In genomic region chr22:19859861-19860510, GRCh38 we compare ENCODE assay signal across 26 cellular contexts.
"Had no signal": no experiment of that assay in that cellular context is flagged by ENCODE, and none has a peak within 500 bp of the region (broad histone marks: within the 10 kb centered on the region; RNA-seq: fewer than 3 reads in every experiment).

No MANE protein-coding gene starts in this region.

- ATAC-seq: effector memory CD8-positive, alpha-beta T cell; natural killer cell; psoas muscle; stimulated activated naive B cell treated with anti-CD40 and anti-IgM and Interleukin-4, amounts not matched to agents 10 μg/mL and 1 μg/mL and 100 μg/mL, for 72 hours had no signal

- DNase-seq: activated CD4-positive, alpha-beta T cell treated with anti-CD3 and anti-CD28 coated beads, Interleukin-2, amount 10 ng/mL, durations not matched to agents 7 days and 5 days; activated CD4-positive, CD25-positive, alpha-beta regulatory T cell treated with anti-CD3 and anti-CD28 coated beads, Interleukin-2, amount 50 U/mL, for 72 hours; activated CD8-positive, alpha-beta memory T cell treated with anti-CD3 and anti-CD28 coated beads, Interleukin-2, amount 50 U/mL, for 48 hours; activated naive CD8-positive, alpha-beta T cell treated with anti-CD3 and anti-CD28 coated beads, Interleukin-2, amount 10 ng/mL, durations not matched to agents 7 days and 5 days; activated T-cell treated with anti-CD3 and anti-CD28 coated beads, Interleukin-2, amount 50 U/mL, for 24 hours; effector memory CD8-positive, alpha-beta T cell; foreskin fibroblast; hippocampal formation; natural killer cell; occipital lobe; psoas muscle; sigmoid colon; small intestine; stimulated activated CD4-positive, alpha-beta T cell treated with anti-CD3 and anti-CD28 coated beads, Interleukin-4, amount 100 ng/mL, for 24 hours; stimulated activated naive B cell treated with anti-CD40 and anti-IgM and Interleukin-4, amounts not matched to agents 10 μg/mL and 1 μg/mL and 100 μg/mL, for 72 hours; transverse colon had no signal

- H3K27me3 Mint-ChIP-seq: activated CD4-positive, alpha-beta memory T cell treated with anti-CD3 and anti-CD28 coated beads, Interleukin-2, amount 10 ng/mL, durations not matched to agents 7 days and 5 days; activated CD4-positive, alpha-beta T cell treated with anti-CD3 and anti-CD28 coated beads, Interleukin-2, amount 10 ng/mL, durations not matched to agents 7 days and 5 days; activated naive CD8-positive, alpha-beta T cell treated with anti-CD3 and anti-CD28 coated beads, Interleukin-2, amount 10 ng/mL, durations not matched to agents 7 days and 5 days; activated T-cell treated with anti-CD3 and anti-CD28 coated beads, Interleukin-2, amount 50 U/mL, for 24 hours; brain; effector memory CD8-positive, alpha-beta T cell; stimulated activated naive B cell treated with anti-CD40 and anti-IgM and Interleukin-4, amounts not matched to agents 10 μg/mL and 1 μg/mL and 100 μg/mL, for 72 hours had no signal

- H3K27me3 ChIP-seq: ascending aorta, cardiac muscle cell, dorsolateral prefrontal cortex, neural progenitor cell, sigmoid colon, transverse colon had no signal

- H3K4me3 Mint-ChIP-seq: activated CD4-positive, alpha-beta memory T cell treated with anti-CD3 and anti-CD28 coated beads, Interleukin-2, amount 10 ng/mL, durations not matched to agents 7 days and 5 days; activated CD4-positive, alpha-beta T cell treated with anti-CD3 and anti-CD28 coated beads, Interleukin-2, amount 10 ng/mL, durations not matched to agents 7 days and 5 days; activated naive CD8-positive, alpha-beta T cell treated with anti-CD3 and anti-CD28 coated beads, Interleukin-2, amount 10 ng/mL, durations not matched to agents 7 days and 5 days; activated T-cell treated with anti-CD3 and anti-CD28 coated beads, Interleukin-2, amount 50 U/mL, for 24 hours; effector memory CD8-positive, alpha-beta T cell; mesothelial cell of epicardium; natural killer cell; neural progenitor cell; stimulated activated naive B cell treated with anti-CD40 and anti-IgM and Interleukin-4, amounts not matched to agents 10 μg/mL and 1 μg/mL and 100 μg/mL, for 72 hours; T-helper 1 cell treated with Interleukin-12 subunit alpha and Interleukin-12 subunit beta and Interleukin-4 antibody, amounts not matched to agents 30 μg/mL and 1 μg/mL, for 36 hours had no signal

- H3K27ac Mint-ChIP-seq: activated CD4-positive, alpha-beta memory T cell treated with anti-CD3 and anti-CD28 coated beads, Interleukin-2, amount 10 ng/mL, durations not matched to agents 7 days and 5 days; activated CD4-positive, alpha-beta T cell treated with anti-CD3 and anti-CD28 coated beads, Interleukin-2, amount 10 ng/mL, durations not matched to agents 7 days and 5 days; activated naive CD8-positive, alpha-beta T cell treated with anti-CD3 and anti-CD28 coated beads, Interleukin-2, amount 10 ng/mL, durations not matched to agents 7 days and 5 days; brain; effector memory CD8-positive, alpha-beta T cell; mesothelial cell of epicardium; natural killer cell; neural progenitor cell; stimulated activated naive B cell treated with anti-CD40 and anti-IgM and Interleukin-4, amounts not matched to agents 10 μg/mL and 1 μg/mL and 100 μg/mL, for 72 hours; T-helper 1 cell treated with Interleukin-12 subunit alpha and Interleukin-12 subunit beta and Interleukin-4 antibody, amounts not matched to agents 30 μg/mL and 1 μg/mL, for 36 hours had no signal

- H3K36me3 Mint-ChIP-seq: activated naive CD8-positive, alpha-beta T cell treated with anti-CD3 and anti-CD28 coated beads, Interleukin-2, amount 10 ng/mL, durations not matched to agents 7 days and 5 days; brain; natural killer cell had no signal

- H3K9me3 Mint-ChIP-seq: activated CD4-positive, alpha-beta memory T cell treated with anti-CD3 and anti-CD28 coated beads, Interleukin-2, amount 10 ng/mL, durations not matched to agents 7 days and 5 days; activated CD4-positive, alpha-beta T cell treated with anti-CD3 and anti-CD28 coated beads, Interleukin-2, amount 10 ng/mL, durations not matched to agents 7 days and 5 days; activated naive CD8-positive, alpha-beta T cell treated with anti-CD3 and anti-CD28 coated beads, Interleukin-2, amount 10 ng/mL, durations not matched to agents 7 days and 5 days; activated T-cell treated with anti-CD3 and anti-CD28 coated beads, Interleukin-2, amount 50 U/mL, for 24 hours; effector memory CD8-positive, alpha-beta T cell; natural killer cell; neural progenitor cell; stimulated activated naive B cell treated with anti-CD40 and anti-IgM and Interleukin-4, amounts not matched to agents 10 μg/mL and 1 μg/mL and 100 μg/mL, for 72 hours; T-helper 1 cell treated with Interleukin-12 subunit alpha and Interleukin-12 subunit beta and Interleukin-4 antibody, amounts not matched to agents 30 μg/mL and 1 μg/mL, for 36 hours had no signal

- H3K9me3 ChIP-seq: ascending aorta, psoas muscle, sigmoid colon, transverse colon had no signal

- H3K27ac ChIP-seq: ascending aorta, cardiac muscle cell, coronary artery, dorsolateral prefrontal cortex, neural progenitor cell, parathyroid adenoma, psoas muscle, sigmoid colon, transverse colon had no signal

- H3K36me3 ChIP-seq: ascending aorta, cardiac muscle cell, neural progenitor cell, sigmoid colon, transverse colon had no signal

- H3K4me3 ChIP-seq: ascending aorta, cardiac muscle cell, coronary artery, dorsolateral prefrontal cortex, neural progenitor cell, psoas muscle, sigmoid colon, transverse colon had no signal
